10 cellular contexts compared by ENCODE assay signal in the genomic region with DNA sequence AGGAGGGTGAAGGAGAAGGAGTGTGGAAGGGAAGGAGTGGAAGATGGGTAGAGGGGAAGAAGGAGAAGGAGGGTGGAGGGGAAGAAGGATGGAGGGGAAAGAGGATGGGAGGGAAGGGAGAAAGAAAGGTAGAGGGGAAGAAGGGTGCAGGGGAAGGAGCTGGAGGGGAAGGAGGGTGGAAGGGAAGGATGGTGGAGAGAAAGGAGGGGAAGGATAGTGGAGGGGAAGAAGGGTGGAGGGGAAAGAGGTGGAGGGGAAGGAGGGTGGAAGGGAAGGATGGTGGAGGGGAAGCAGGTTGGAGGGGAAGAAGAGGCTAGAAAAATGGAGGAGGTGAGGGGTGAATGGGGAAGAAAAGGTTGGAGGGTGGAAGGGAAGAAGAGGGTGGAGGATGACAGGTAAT.
"Had no signal": no experiment of that assay in that cellular context is flagged by ENCODE, and none has a peak within 500 bp of the region (broad histone marks: within the 10 kb centered on the region; RNA-seq: fewer than 3 reads in every experiment).

No MANE protein-coding gene starts in this region.

- H3K36me3 ChIP-seq: HAP-1 had no signal

- H3K27ac ChIP-seq: GM23248 had no signal

- DNase-seq: GM23248, GOT3, H7, H9, HCEC 1CT, HFFc6 had no signal

- ATAC-seq: GM23338, HCT116 had no signal

- H3K4me3 ChIP-seq: GM23248, GM23338, HAP-1 had no signal

- H3K4me1 ChIP-seq: HAP-1 had no signal

- H3K4me2 ChIP-seq: GM23338 had no signal

- H2AFZ ChIP-seq: GM23248, GM23338 had no signal

- FAIRE-seq: H54 had no signal

- H3K9ac ChIP-seq: GM23248 had no signal
